In genomic region chr1:203128691-203129500, GRCh38 we compare ENCODE assay signal across 1 cellular context.
TF ChIP-seq lines count a peak whose summit lies in the region.

No MANE protein-coding gene starts in this region.

TF ChIP-seq in GM23338, 12 proteins besides CTCF, POLR2A, EP300 and RAD21 (continued from another document):
- no peak for TF ChIP-seq REST (IDR thresholded peaks at IDR 0.05; ENCODE audit: unreplicated experiment)
- TF ChIP-seq JUNB (IDR thresholded peaks at IDR 0.05; ENCODE audit: unreplicated experiment): no peak
- no peak for TF ChIP-seq ZNF114 (CRISPR knock-in tag; IDR thresholded peaks at IDR 0.05)
- TF ChIP-seq STAT1 (IDR thresholded peaks at IDR 0.05; ENCODE audit: unreplicated experiment): no peak
- TF ChIP-seq EZH2phosphoT487 (IDR thresholded peaks at IDR 0.05; ENCODE audit: unreplicated experiment): no peak
- TF ChIP-seq ZNF331 (CRISPR knock-in tag; IDR thresholded peaks at IDR 0.05; ENCODE audit: low read depth): no peak
- no peak for TF ChIP-seq EZH2 (IDR thresholded peaks at IDR 0.05; ENCODE audit: low read depth, unreplicated experiment)
